In genomic region chr1:1302006-1302430, GRCh38 we compare ENCODE assay signal across 13 cellular contexts. TPM values are rescaled to one million over a fixed set of nuclear protein-coding genes. Genes with fewer than 3 reads are reported as not detected.
A peak's percentile ranks its signal among the peaks of the same experiment; 100 is the strongest.
DNase-seq lines count a peak whose midpoint lies in the region; ATAC-seq and TF ChIP-seq lines count a peak whose summit lies in the region.
"Had no signal": no experiment of that assay in that cellular context is flagged by ENCODE, and none has a peak within 500 bp of the region (broad histone marks: within the 10 kb centered on the region; RNA-seq: fewer than 3 reads in every experiment).

No MANE protein-coding gene starts in this region.

- H3F3A ChIP-seq in OCI-LY1 (ENCODE audit: insufficient read depth, low read length) (no peaks in the 10 kb centered on the region), smooth muscle cell (ENCODE audit: low read depth) (no peaks in the 10 kb centered on the region)

- H3K27me3 ChIP-seq in OCI-LY1 (ENCODE audit: insufficient read depth, low read length), result no peaks in the 10 kb centered on the region
- H3K27me3 ChIP-seq in smooth muscle cell (ENCODE audit: low read depth), result no peaks in the 10 kb centered on the region
- H3K27me3 ChIP-seq: BLaER1 treated with 17β-estradiol and CSF1 and Interleukin-3, amounts not matched to agents 10 nM and 100 nM had no signal

- H3K36me3 ChIP-seq in OCI-LY1 (ENCODE audit: insufficient read depth, low read length) (no peaks in the 10 kb centered on the region), smooth muscle cell (ENCODE audit: low read depth) (no peaks in the 10 kb centered on the region)

- H3K4me3 ChIP-seq in OCI-LY1 (ENCODE audit: low read depth, low read length, poor library complexity, severe bottlenecking), result no peak overlapping the region
- H3K4me3 ChIP-seq in epithelial cell of esophagus (ENCODE audit: low read length), result no peak overlapping the region
- H3K4me3 ChIP-seq in smooth muscle cell, result no peak overlapping the region
- H3K4me3 ChIP-seq: BLaER1 treated with 17β-estradiol and CSF1 and Interleukin-3, amounts not matched to agents 10 nM and 100 nM had no signal

- 88% methylated on average over 9 of the region's 9 CpGs for WGBS in smooth muscle cell (ENCODE audit: low lambda C conversion rate)

- H3K27ac ChIP-seq in OCI-LY1 (ENCODE audit: low read depth, low read length, poor library complexity, severe bottlenecking) (no peak overlapping the region), smooth muscle cell (ENCODE audit: low read depth) (no peak overlapping the region)
- H3K27ac ChIP-seq: BLaER1 treated with 17β-estradiol and CSF1 and Interleukin-3, amounts not matched to agents 10 nM and 100 nM had no signal

- no peaks in the 10 kb centered on the region for H3K36me3 Mint-ChIP-seq in activated naive CD8-positive, alpha-beta T cell treated with anti-CD3 and anti-CD28 coated beads for 36 hours
- H3K36me3 Mint-ChIP-seq: activated CD4-positive, alpha-beta memory T cell treated with anti-CD3 and anti-CD28 coated beads for 36 hours; naive thymus-derived CD8-positive, alpha-beta T cell had no signal

- peak; percentile 67 for TF ChIP-seq CTCF in OCI-LY1 (IDR thresholded peaks at IDR 0.05; ENCODE audit: low read length)
- TF ChIP-seq CTCF in epithelial cell of esophagus (IDR thresholded peaks at IDR 0.05; ENCODE audit: insufficient read depth, low read depth, low read length, missing control alignments), result peak; percentile 30
- peak; percentile 39 for TF ChIP-seq CTCF in smooth muscle cell (IDR thresholded peaks at IDR 0.05; ENCODE audit: borderline replicate concordance, insufficient read depth, poor library complexity, severe bottlenecking)

- no peak overlapping the region for H3K27ac Mint-ChIP-seq in activated naive CD8-positive, alpha-beta T cell treated with anti-CD3 and anti-CD28 coated beads for 36 hours
- H3K27ac Mint-ChIP-seq: activated CD4-positive, alpha-beta memory T cell treated with anti-CD3 and anti-CD28 coated beads for 36 hours; naive thymus-derived CD8-positive, alpha-beta T cell had no signal

- H3K4me3 Mint-ChIP-seq in activated naive CD8-positive, alpha-beta T cell treated with anti-CD3 and anti-CD28 coated beads for 36 hours, result no peak overlapping the region
- H3K4me3 Mint-ChIP-seq: activated CD4-positive, alpha-beta memory T cell treated with anti-CD3 and anti-CD28 coated beads for 36 hours; naive thymus-derived CD8-positive, alpha-beta T cell had no signal

- H3K4me1 ChIP-seq in OCI-LY1 (ENCODE audit: insufficient read depth, low read length, severe bottlenecking) (peaks cover 21% of the 10 kb centered on the region), smooth muscle cell (ENCODE audit: low read depth) (peaks cover 26% of the 10 kb centered on the region)

- H3K4me2 ChIP-seq in OCI-LY1 (ENCODE audit: low read length) (no peak overlapping the region), smooth muscle cell (no peak overlapping the region)
- H3K4me2 ChIP-seq: BLaER1 treated with 17β-estradiol and CSF1 and Interleukin-3, amounts not matched to agents 10 nM and 100 nM had no signal

- H2AFZ ChIP-seq in OCI-LY1 (ENCODE audit: low read length) (no peak overlapping the region), smooth muscle cell (ENCODE audit: low read depth) (no peak overlapping the region)

- DNase-seq in activated naive CD4-positive, alpha-beta T cell treated with Interleukin-2 at 50 U/mL for 16 hours, result peak; percentile 12
- DNase-seq in activated naive CD4-positive, alpha-beta T cell treated with anti-CD3 and anti-CD28 coated beads, Interleukin-2, amount 50 U/mL, for 16 hours, result no peak
- DNase-seq in epithelial cell of esophagus (ENCODE audit: low read depth) (no peak), smooth muscle cell (lab: John Stamatoyannopoulos, UW; ENCODE audit: unreplicated experiment) (no peak), COLO668 (lab: John Stamatoyannopoulos, UW; ENCODE audit: unreplicated experiment) (no peak)
- DNase-seq in activated naive CD8-positive, alpha-beta T cell treated with anti-CD3 and anti-CD28 coated beads for 36 hours, result no peak
- DNase-seq: activated CD4-positive, alpha-beta memory T cell treated with anti-CD3 and anti-CD28 coated beads for 36 hours; naive thymus-derived CD8-positive, alpha-beta T cell; NCI-H187 treated with DMSO at 0.1 percent for 48 hours; SIG-M5 had no signal

- H3K9me3 Mint-ChIP-seq in activated naive CD8-positive, alpha-beta T cell treated with anti-CD3 and anti-CD28 coated beads for 36 hours, result no peaks in the 10 kb centered on the region
- H3K9me3 Mint-ChIP-seq: activated CD4-positive, alpha-beta memory T cell treated with anti-CD3 and anti-CD28 coated beads for 36 hours; naive thymus-derived CD8-positive, alpha-beta T cell had no signal

- ATAC-seq in HG02884 (IDR thresholded peaks at IDR 0.05; ENCODE audit: unreplicated experiment), result no peak
- ATAC-seq: naive thymus-derived CD8-positive, alpha-beta T cell had no signal

- H3K9me3 ChIP-seq in OCI-LY1 (ENCODE audit: low read length), result no peaks in the 10 kb centered on the region
- no peaks in the 10 kb centered on the region for H3K9me3 ChIP-seq in smooth muscle cell (replicated peaks; ENCODE audit: low read depth)
- H3K9me3 ChIP-seq: BLaER1 treated with 17β-estradiol and CSF1 and Interleukin-3, amounts not matched to agents 10 nM and 100 nM had no signal

- H3K79me2 ChIP-seq in OCI-LY1 (ENCODE audit: insufficient read depth, low read length) (no peaks in the 10 kb centered on the region), smooth muscle cell (ENCODE audit: low read depth) (peaks cover 28% of the 10 kb centered on the region)

- no peak overlapping the region for H3K9ac ChIP-seq in OCI-LY1 (ENCODE audit: low read length)
- H3K9ac ChIP-seq in smooth muscle cell (ENCODE audit: low read depth), result no peak overlapping the region
- H3K9ac ChIP-seq: BLaER1 treated with 17β-estradiol and CSF1 and Interleukin-3, amounts not matched to agents 10 nM and 100 nM had no signal

- no peaks in the 10 kb centered on the region for H4K20me1 ChIP-seq in OCI-LY1 (ENCODE audit: insufficient read depth, low read length)
- peaks cover 84% of the 10 kb centered on the region for H4K20me1 ChIP-seq in smooth muscle cell (ENCODE audit: low read depth)

- H3K4me1 Mint-ChIP-seq in activated naive CD8-positive, alpha-beta T cell treated with anti-CD3 and anti-CD28 coated beads for 36 hours, result peaks cover 18% of the 10 kb centered on the region

- H3K27me3 Mint-ChIP-seq in activated naive CD8-positive, alpha-beta T cell treated with anti-CD3 and anti-CD28 coated beads for 36 hours, result no peaks in the 10 kb centered on the region
- H3K27me3 Mint-ChIP-seq: activated CD4-positive, alpha-beta memory T cell treated with anti-CD3 and anti-CD28 coated beads for 36 hours; naive thymus-derived CD8-positive, alpha-beta T cell had no signal

- no peaks in the 10 kb centered on the region for H3K9me2 ChIP-seq in OCI-LY1 (ENCODE audit: low read depth, low read length)

RNA-seq across cellular contexts. Expression of gene ACAP3, which starts 5.7 kb away (rescaled TPM):
- 29.9 and 33.7 TPM in 2 replicates for total RNA-seq in smooth muscle cell
- polyA plus RNA-seq in smooth muscle cell, result 63.9 and 72.6 TPM in 2 replicates
- 10 to 100 TPM; 26.6 to 28.4 TPM for total RNA-seq in activated naive CD8-positive, alpha-beta T cell treated with anti-CD3 and anti-CD28 coated beads for 36 hours

RNA-seq across cellular contexts. Expression of gene PUSL1, which starts 6.4 kb away (rescaled TPM):
- 16.7 and 23.6 TPM in 2 replicates for total RNA-seq in smooth muscle cell
- polyA plus RNA-seq in smooth muscle cell, result 31.4 and 34.1 TPM in 2 replicates
- 10 to 100 TPM; 29.6 to 30.0 TPM for total RNA-seq in activated naive CD8-positive, alpha-beta T cell treated with anti-CD3 and anti-CD28 coated beads for 36 hours

RNA-seq across cellular contexts. Expression of gene SCNN1D, which starts 21.8 kb away (rescaled TPM):
- total RNA-seq in smooth muscle cell, result 2.0 and 6.7 TPM in 2 replicates
- polyA plus RNA-seq in smooth muscle cell, result 5.0 and 6.9 TPM in 2 replicates
- 1 to 10 TPM; 4.9 to 6.9 TPM for total RNA-seq in activated naive CD8-positive, alpha-beta T cell treated with anti-CD3 and anti-CD28 coated beads for 36 hours

RNA-seq across cellular contexts. Expression of gene INTS11, which starts 22.4 kb away (rescaled TPM):
- total RNA-seq in smooth muscle cell, result 48.5 and 49.3 TPM in 2 replicates
- polyA plus RNA-seq in smooth muscle cell, result 63.1 and 82.1 TPM in 2 replicates
- total RNA-seq in activated naive CD8-positive, alpha-beta T cell treated with anti-CD3 and anti-CD28 coated beads for 36 hours, result 100 to 1,000 TPM; 111 to 113 TPM

RNA-seq across cellular contexts. Expression of gene CPTP, which starts 22.6 kb away (rescaled TPM):
- total RNA-seq in smooth muscle cell, result 13.8 and 16.2 TPM in 2 replicates
- polyA plus RNA-seq in smooth muscle cell, result 32.5 and 34.3 TPM in 2 replicates
- 10 to 100 TPM; 12.2 to 13.7 TPM for total RNA-seq in activated naive CD8-positive, alpha-beta T cell treated with anti-CD3 and anti-CD28 coated beads for 36 hours
